In genomic region chr20:63085087-63085861, GRCh38 we compare ENCODE assay signal across 19 cellular contexts.
A peak's percentile ranks its signal among the peaks of the same experiment; 100 is the strongest.
DNase-seq lines count a peak whose midpoint lies in the region; ATAC-seq, FAIRE-seq and TF ChIP-seq lines count a peak whose summit lies in the region.
"Had no signal": no experiment of that assay in that cellular context is flagged by ENCODE, and none has a peak within 500 bp of the region (broad histone marks: within the 10 kb centered on the region; RNA-seq: fewer than 3 reads in every experiment).

No MANE protein-coding gene starts in this region.

- POLR2A ChIA-PET in A549 (lab: Yijun Ruan, JAX), result no interaction called here

- no peak for TF ChIP-seq POLR2A in A549 (IDR thresholded peaks at IDR 0.05; ENCODE audit: low read length)
- no peak for TF ChIP-seq POLR2A in right lobe of liver (IDR thresholded peaks at IDR 0.05)

- H3K4me1 ChIP-seq in A549 (no peaks in the 10 kb centered on the region), right lobe of liver (no peaks in the 10 kb centered on the region), colonic mucosa (no peaks in the 10 kb centered on the region)
- H3K4me1 ChIP-seq: breast epithelium had no signal

- H3K4me3 ChIP-seq in A549, result no peak overlapping the region
- no peak overlapping the region for H3K4me3 ChIP-seq in right lobe of liver
- no peak overlapping the region for H3K4me3 ChIP-seq in colonic mucosa
- H3K4me3 ChIP-seq: BLaER1 treated with 17β-estradiol and CSF1 and Interleukin-3, amounts not matched to agents 10 nM and 100 nM; breast epithelium; SK-N-MC; skin epidermis had no signal

- no peak for TF ChIP-seq RAD21 in A549 (conservative IDR thresholded peaks at IDR 0.05 in 1 of 2, IDR thresholded peaks at IDR 0.05 in 1 of 2)

- H3K4me2 ChIP-seq in A549, result no peak overlapping the region
- H3K4me2 ChIP-seq: BLaER1 treated with 17β-estradiol and CSF1 and Interleukin-3, amounts not matched to agents 10 nM and 100 nM had no signal

- H3K9me3 ChIP-seq in A549, result no peaks in the 10 kb centered on the region
- no peaks in the 10 kb centered on the region for H3K9me3 ChIP-seq in right lobe of liver
- H3K9me3 ChIP-seq in colonic mucosa, result no peaks in the 10 kb centered on the region
- H3K9me3 ChIP-seq: neutrophil had no signal

- peak; percentile 21 to 52; a peak in 4 of 6 replicates for ATAC-seq in A549
- ATAC-seq in right lobe of liver, result no peak
- ATAC-seq: activated CD8-positive, alpha-beta T cell treated with anti-CD3 and anti-CD28 coated beads for 36 hours; activated naive CD4-positive, alpha-beta T cell treated with anti-CD3 and anti-CD28 coated beads, Interleukin-2, amount 50 U/mL, for 72 hours had no signal

- H3K27me3 ChIP-seq in right lobe of liver, result no peaks in the 10 kb centered on the region
- H3K27me3 ChIP-seq in colonic mucosa, result no peaks in the 10 kb centered on the region

- no peaks in the 10 kb centered on the region for H3K36me3 ChIP-seq in right lobe of liver
- no peaks in the 10 kb centered on the region for H3K36me3 ChIP-seq in colonic mucosa
- H3K36me3 ChIP-seq: BLaER1 treated with 17β-estradiol and CSF1 and Interleukin-3, amounts not matched to agents 10 nM and 100 nM; breast epithelium; neutrophil had no signal

- no peak overlapping the region for H3K9ac ChIP-seq in colonic mucosa (ENCODE audit: low read depth in 2 of 2, low read length in 2 of 2)
- H3K9ac ChIP-seq: BLaER1 treated with 17β-estradiol and CSF1 and Interleukin-3, amounts not matched to agents 10 nM and 100 nM had no signal

- no peak for TF ChIP-seq EP300 in A549 (IDR thresholded peaks at IDR 0.05)

- FAIRE-seq in A549 (lab: Jason Lieb, UNC), result no peak
- FAIRE-seq: TTC549 had no signal

- TF ChIP-seq CTCF in A549 (IDR thresholded peaks at IDR 0.05) (no peak), right lobe of liver (IDR thresholded peaks at IDR 0.05) (no peak), colonic mucosa (IDR thresholded peaks at IDR 0.05) (no peak)

- CTCF ChIA-PET in A549 (lab: Yijun Ruan, JAX), result interaction anchor here (0.6 kb wide), 1 partner anchor 29 kb away, joined by 3 read pairs; no protein-coding TSS in a partner anchor

- intact Hi-C loops in right lobe of liver (cut with DNase I), result no loop called here
- intact Hi-C loops in colonic mucosa (cut with DNase I), result no loop called here

- DNase-seq in A549 (ENCODE audit: low read depth in 1 of 2, low spot score in 1 of 2), result peak in 1 of 2 experiments; percentile 33
- DNase-seq in D341Med (ENCODE audit: low spot score), result peak; percentile 86
- DNase-seq in activated naive CD4-positive, alpha-beta T cell treated with anti-CD3 and anti-CD28 coated beads, Interleukin-2, amount 50 U/mL, for 16 hours, result peak; percentile 3
- DNase-seq in right lobe of liver, result peak; percentile 18 to 45 (median 23)
- DNase-seq in CD1c-positive myeloid dendritic cell (ENCODE audit: extremely low spot score), result no peak
- no peak for DNase-seq in foreskin melanocyte
- DNase-seq in colonic mucosa, result no peak
- DNase-seq: activated CD8-positive, alpha-beta T cell treated with anti-CD3 and anti-CD28 coated beads for 36 hours; effector CD4-positive, alpha-beta T cell; NCI-H1417; NCI-H446; stimulated activated naive CD4-positive, alpha-beta T cell treated with Interleukin-2 at 50 U/mL for 16 hours had no signal

- WGBS in A549 (ENCODE audit: missing lambda C conversion rate), result 38% methylated on average over 36 of the region's 36 CpGs
- 52% methylated on average over 12 of the region's 36 CpGs for WGBS in right lobe of liver (ENCODE audit: insufficient coverage, low coverage, low lambda C conversion rate, missing lambda C conversion rate)

- H3K27ac ChIP-seq in A549 (no peak overlapping the region), right lobe of liver (no peak overlapping the region), colonic mucosa (no peak overlapping the region)
- H3K27ac ChIP-seq: BLaER1 treated with 17β-estradiol and CSF1 and Interleukin-3, amounts not matched to agents 10 nM and 100 nM; breast epithelium; neutrophil; SK-N-MC; skin epidermis had no signal

TF ChIP-seq in A549, 52 proteins besides CTCF, POLR2A, EP300 and RAD21:
- TF ChIP-seq POLR2AphosphoS2 (conservative IDR thresholded peaks at IDR 0.05; ENCODE audit: low read length), result no peak
- TF ChIP-seq CHD4 (IDR thresholded peaks at IDR 0.05; ENCODE audit: borderline replicate concordance), result no peak
- TF ChIP-seq NPAS2 (CRISPR knock-in tag; IDR thresholded peaks at IDR 0.05; ENCODE audit: borderline replicate concordance), result no peak
- no peak for TF ChIP-seq ESRRA (IDR thresholded peaks at IDR 0.05; ENCODE audit: borderline replicate concordance, low read length)
- TF ChIP-seq FOXS1 (CRISPR knock-in tag; IDR thresholded peaks at IDR 0.05), result no peak
- no peak for TF ChIP-seq GATA3 (IDR thresholded peaks at IDR 0.05; ENCODE audit: borderline replicate concordance)
- TF ChIP-seq SREBF2 (IDR thresholded peaks at IDR 0.05), result no peak
- no peak for TF ChIP-seq HOXB13 (CRISPR knock-in tag; IDR thresholded peaks at IDR 0.05; ENCODE audit: low read depth)
- TF ChIP-seq MAFK (IDR thresholded peaks at IDR 0.05; ENCODE audit: partially characterized antibody), result no peak
- TF ChIP-seq MAX (IDR thresholded peaks at IDR 0.05), result no peak
- TF ChIP-seq RCOR1 (IDR thresholded peaks at IDR 0.05; ENCODE audit: low read depth, low read length), result no peak

Comparison
In these comparisons a context has a peak if more than half of its experiments do, and no peak if none do; other contexts are left out.
1. ATAC-seq: peak in A549 (2 of 2); none in right lobe of liver (0 of 4).
2. DNase-seq: peak in D341Med (single experiment), activated naive CD4-positive, alpha-beta T cell treated with anti-CD3 and anti-CD28 coated beads, Interleukin-2, amount 50 U/mL, for 16 hours (single experiment) and right lobe of liver (3 of 3); none in CD1c-positive myeloid dendritic cell (single experiment), foreskin melanocyte (single experiment) and colonic mucosa (single experiment).